Comparison of ENCODE assay signal across 8 cellular contexts in the genomic region with DNA sequence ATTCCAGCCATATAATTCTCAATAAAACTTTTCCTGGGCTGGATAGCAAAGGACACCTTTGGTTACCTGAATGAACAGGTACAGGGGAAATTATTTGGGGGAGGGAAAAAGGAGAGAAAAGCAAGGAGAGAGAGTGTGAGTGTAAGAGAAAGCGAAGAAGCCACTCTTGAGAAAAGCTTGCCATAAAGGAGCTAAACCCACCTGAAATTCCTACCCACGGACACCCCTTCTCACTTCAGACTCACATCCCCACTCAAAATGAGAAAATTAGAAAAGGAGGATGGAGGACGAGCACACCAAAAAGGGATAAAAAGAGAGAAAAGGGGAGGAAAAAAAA.
DNase-seq lines count a peak whose midpoint lies in the region; TF ChIP-seq lines count a peak whose summit lies in the region.

No MANE protein-coding gene starts in this region.

- no peaks in the 10 kb centered on the region for H3K27me3 ChIP-seq in SU-DHL-6 (ENCODE audit: low read length)
- peaks cover 74% of the 10 kb centered on the region for H3K27me3 ChIP-seq in iPS-18a (ENCODE audit: control insufficient read depth, insufficient read depth, low read length)

- H3K4me3 ChIP-seq in SU-DHL-6 (ENCODE audit: insufficient read depth, low read length, poor library complexity, severe bottlenecking) (peak overlapping the region; percentile 76), iPS-18a (ENCODE audit: low read length) (peak overlapping the region; percentile 63), skin epidermis (peak overlapping the region; percentile 46 to 75 (median 54))

- peaks cover 22% of the 10 kb centered on the region for H3K4me1 ChIP-seq in ES-I3 (ENCODE audit: insufficient read depth, low read length)
- H3K4me1 ChIP-seq in iPS-18a (ENCODE audit: control insufficient read depth, low read depth, low read length): peaks cover 53% of the 10 kb centered on the region

- no peaks in the 10 kb centered on the region for H3K9me2 ChIP-seq in SU-DHL-6 (replicated peaks; ENCODE audit: insufficient read depth, low read length)

- H3K79me2 ChIP-seq in SU-DHL-6 (ENCODE audit: insufficient read depth, low read length): no peaks in the 10 kb centered on the region

- DNase-seq in NCI-H1105 (lab: John Stamatoyannopoulos, UW) (no peak), NCI-H1417 treated with DMSO at 0.1 percent for 48 hours (lab: John Stamatoyannopoulos, UW) (no peak), CD1c-positive myeloid dendritic cell (ENCODE audit: extremely low spot score) (no peak)
- no peak for DNase-seq in activated CD4-positive, alpha-beta T cell treated with anti-CD3 and anti-CD28 coated beads for 48 hours

- 0 out of 2 replicates have a peak, but pooled peaks cover 7% of the 10 kb centered on the region for H3F3A ChIP-seq in SU-DHL-6 (ENCODE audit: insufficient read depth)

- H4K20me1 ChIP-seq in SU-DHL-6 (ENCODE audit: low read depth, low read length): no peaks in the 10 kb centered on the region

- H2AFZ ChIP-seq in SU-DHL-6 (ENCODE audit: low read depth, low read length, severe bottlenecking): peak overlapping the region; percentile 61

- TF ChIP-seq CTCF in SU-DHL-6 (IDR thresholded peaks at IDR 0.05; ENCODE audit: insufficient read depth, low read length, poor library complexity, severe bottlenecking): no peak

- H3K4me2 ChIP-seq in SU-DHL-6 (ENCODE audit: low read depth, low read length, poor library complexity, severe bottlenecking): peak overlapping the region; percentile 87

- no peaks in the 10 kb centered on the region for H3K9me3 ChIP-seq in ES-I3 (ENCODE audit: control insufficient read depth, insufficient read depth, low read length)
- H3K9me3 ChIP-seq in SU-DHL-6 (ENCODE audit: insufficient read depth, low read length): no peaks in the 10 kb centered on the region
- no peaks in the 10 kb centered on the region for H3K9me3 ChIP-seq in iPS-18a (ENCODE audit: control insufficient read depth, low read depth, low read length)

- peak overlapping the region; percentile 59; the same call in 1 of the 2 replicates for H3K9ac ChIP-seq in ES-I3 (ENCODE audit: low read depth, low read length)
- H3K9ac ChIP-seq in SU-DHL-6 (ENCODE audit: low read length): peak overlapping the region; percentile 49
- peak overlapping the region; percentile 34 for H3K9ac ChIP-seq in iPS-18a (ENCODE audit: low read length)

- H3K27ac ChIP-seq in SU-DHL-6 (ENCODE audit: low read depth, low read length): no peak overlapping the region
- H3K27ac ChIP-seq in iPS-18a (ENCODE audit: low read length): no peak overlapping the region
- H3K27ac ChIP-seq in skin epidermis: peak overlapping the region; percentile 72 to 100 (median 97)

- H3K36me3 ChIP-seq in ES-I3 (ENCODE audit: insufficient read depth, low read length) (no peaks in the 10 kb centered on the region), SU-DHL-6 (ENCODE audit: low read length) (no peaks in the 10 kb centered on the region), iPS-18a (ENCODE audit: control insufficient read depth, low read depth, low read length) (no peaks in the 10 kb centered on the region)

Comparison
In these comparisons a context has a peak if more than half of its experiments do, and no peak if none do; other contexts are left out.
1. H3K27ac ChIP-seq: peak in skin epidermis (21 of 21); none in SU-DHL-6 (single experiment) and iPS-18a (single experiment).
2. Peak in every context shown above with its lines, with median percentiles within 50 percentile points of each other: H3K9ac ChIP-seq and H3K4me3 ChIP-seq.